ENCODE assay signal across 19 cellular contexts in the genomic region with DNA sequence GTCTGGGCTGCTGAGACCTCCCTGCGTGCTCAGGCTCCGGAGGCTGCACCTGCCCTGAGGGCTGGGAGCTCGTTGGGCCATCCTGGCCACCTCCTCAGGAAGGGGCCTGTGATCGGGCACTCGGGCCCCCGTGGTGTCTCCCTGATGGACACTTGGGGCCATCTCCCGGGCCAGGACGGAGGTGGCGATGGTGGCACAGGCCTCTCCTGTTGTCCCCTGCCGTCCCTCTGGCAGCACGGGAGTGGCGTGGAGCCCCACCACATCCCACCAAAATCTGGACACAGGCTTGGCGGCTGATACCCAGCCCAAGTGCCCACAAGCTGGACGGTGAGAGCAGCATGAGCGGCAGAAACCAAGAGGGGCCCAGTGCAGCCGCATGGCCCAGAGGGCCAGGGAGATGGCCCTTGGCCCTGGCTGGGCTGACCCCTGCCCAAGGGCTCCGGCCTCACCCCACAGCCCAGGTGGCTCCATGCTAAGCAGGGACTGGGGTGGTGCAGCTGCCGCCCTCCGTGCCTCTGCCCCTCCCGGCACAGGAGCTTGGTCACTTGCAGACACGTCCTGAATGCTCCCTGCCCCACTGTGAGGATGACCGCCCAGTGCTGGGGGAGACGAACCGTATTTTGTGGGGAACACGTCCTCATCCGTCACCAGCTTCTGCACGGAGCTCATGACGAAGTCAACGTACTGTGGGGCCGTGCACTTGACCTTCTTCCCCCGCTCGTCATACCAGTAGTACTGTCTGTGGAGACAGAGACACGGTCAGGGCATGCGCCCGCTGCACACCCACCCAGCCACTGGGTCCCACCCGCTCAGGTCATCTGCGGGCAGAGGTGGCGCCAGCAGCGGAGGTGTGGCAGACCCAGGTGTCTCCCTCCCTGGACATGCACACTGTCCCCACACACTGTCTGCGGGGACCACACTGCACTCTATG. TPM values are rescaled to one million over a fixed set of nuclear protein-coding genes. Genes with fewer than 3 reads are reported as not detected.
DNase-seq lines count a peak whose midpoint lies in the region; ATAC-seq and TF ChIP-seq lines count a peak whose summit lies in the region.
"Had no signal": no experiment of that assay in that cellular context is flagged by ENCODE, and none has a peak within 500 bp of the region (broad histone marks: within the 10 kb centered on the region; RNA-seq: fewer than 3 reads in every experiment).

No MANE protein-coding gene starts in this region.

- H3K4me1 Mint-ChIP-seq in glutamatergic neuron (ENCODE audit: low read depth, unreplicated experiment): peaks cover 8% of the 10 kb centered on the region
- H3K4me1 Mint-ChIP-seq: CD4-positive, CD25-positive, alpha-beta regulatory T cell had no signal

- no peak overlapping the region for H2BK12ac ChIP-seq in neuronal stem cell (ENCODE audit: low read length)

- DNase-seq in glutamatergic neuron: peak; percentile 12
- peak; percentile 10 to 54 (median 43) for DNase-seq in right cardiac atrium
- DNase-seq in neuronal stem cell (ENCODE audit: low spot score): no peak
- DNase-seq in aorta: peak; percentile 47 to 65
- DNase-seq in activated naive CD4-positive, alpha-beta T cell treated with anti-CD3 and anti-CD28 coated beads, Interleukin-2, amount 50 U/mL, for 72 hours (ENCODE audit: low spot score in 2 of 2): no peak
- no peak for DNase-seq in colonic mucosa
- no peak for DNase-seq in vagina (ENCODE audit: extremely low spot score in 2 of 2)
- DNase-seq: BE2C; CD4-positive, CD25-positive, alpha-beta regulatory T cell; EL; GF-D8; Kasumi-1; NCI-H1694; NCI-H2081; NCI-H2171 treated with DMSO at 0.1 percent for 48 hours; NCI-H526; OCI-M1; SHP77 had no signal

- peak overlapping the region; percentile 38 for H3K14ac ChIP-seq in neuronal stem cell (ENCODE audit: low read length)

- H3K27ac ChIP-seq in right cardiac atrium (ENCODE audit: low read length) (no peak overlapping the region), neuronal stem cell (replicated peaks; ENCODE audit: low read length) (no peak overlapping the region), aorta (ENCODE audit: low read depth in 1 of 2, low read length in 2 of 2) (no peak overlapping the region), colonic mucosa (no peak overlapping the region), vagina (no peak overlapping the region)
- H3K27ac ChIP-seq: SK-N-MC had no signal

- H4K8ac ChIP-seq in neuronal stem cell (ENCODE audit: low read depth, low read length): no peak overlapping the region

- peak overlapping the region; percentile 48 for H2BK5ac ChIP-seq in neuronal stem cell (ENCODE audit: low read length)

- 94% methylated on average over 40 of the region's 40 CpGs for WGBS in right cardiac atrium
- no CpG with 5 or more reads among the region's 40 CpGs for WGBS in neuronal stem cell (ENCODE audit: extremely low coverage in 2 of 2, insufficient read length in 2 of 2, insufficient replicate concordance in 1 of 2), 2 donors
- 90% methylated on average over 40 of the region's 40 CpGs for WGBS in aorta, 2 donors

- peaks cover 15% of the 10 kb centered on the region for H3K9me3 Mint-ChIP-seq in glutamatergic neuron (ENCODE audit: unreplicated experiment)
- H3K9me3 Mint-ChIP-seq in activated naive CD4-positive, alpha-beta T cell treated with anti-CD3 and anti-CD28 coated beads, Interleukin-2, amount 50 U/mL, for 72 hours: no peaks in the 10 kb centered on the region

- H3K18ac ChIP-seq in neuronal stem cell (ENCODE audit: low read length): no peak overlapping the region

- no peak overlapping the region for H4K91ac ChIP-seq in neuronal stem cell (ENCODE audit: low read depth, low read length, poor library complexity)

- no peak overlapping the region for H2BK120ac ChIP-seq in neuronal stem cell (ENCODE audit: low read depth, low read length)

- H3K27me3 Mint-ChIP-seq in glutamatergic neuron (ENCODE audit: unreplicated experiment): peaks cover 13% of the 10 kb centered on the region
- H3K27me3 Mint-ChIP-seq: CD4-positive, CD25-positive, alpha-beta regulatory T cell had no signal

- H3K27me3 ChIP-seq in right cardiac atrium (ENCODE audit: control insufficient read depth, insufficient read depth): no peaks in the 10 kb centered on the region
- no peaks in the 10 kb centered on the region for H3K27me3 ChIP-seq in neuronal stem cell (ENCODE audit: control insufficient read depth in 3 of 3, insufficient read depth in 3 of 3, low read depth in 1 of 3, low read length in 3 of 3)
- no peaks in the 10 kb centered on the region for H3K27me3 ChIP-seq in aorta (ENCODE audit: control insufficient read depth in 1 of 2, insufficient read depth in 2 of 2, low read length in 1 of 2)
- H3K27me3 ChIP-seq in colonic mucosa: no peaks in the 10 kb centered on the region
- H3K27me3 ChIP-seq in vagina: no peaks in the 10 kb centered on the region
- H3K27me3 ChIP-seq: BE2C had no signal

- H2AK5ac ChIP-seq in neuronal stem cell (ENCODE audit: low read depth, low read length): no peak overlapping the region

- H2BK15ac ChIP-seq in neuronal stem cell (ENCODE audit: low read length): no peak overlapping the region

- peaks cover 2% of the 10 kb centered on the region for H3K79me1 ChIP-seq in neuronal stem cell (ENCODE audit: low read depth, low read length)

- H3K9me3 ChIP-seq in right cardiac atrium (ENCODE audit: control insufficient read depth, low read length) (no peaks in the 10 kb centered on the region), neuronal stem cell (replicated peaks in 1 of 2; ENCODE audit: control insufficient read depth in 2 of 2, insufficient read depth in 1 of 2, low read depth in 1 of 2, low read length in 2 of 2) (no peaks in the 10 kb centered on the region), aorta (ENCODE audit: control insufficient read depth, low read length) (no peaks in the 10 kb centered on the region), colonic mucosa (no peaks in the 10 kb centered on the region), vagina (no peaks in the 10 kb centered on the region)
- H3K9me3 ChIP-seq: BE2C had no signal

- H3K4me1 ChIP-seq in right cardiac atrium (ENCODE audit: control insufficient read depth, insufficient read depth, low read length) (no peaks in the 10 kb centered on the region), neuronal stem cell (ENCODE audit: control insufficient read depth in 2 of 2, insufficient read depth in 1 of 2, low read depth in 1 of 2, low read length in 2 of 2) (peaks cover 0 to 11% of the 10 kb centered on the region in 2 donors), aorta (ENCODE audit: control insufficient read depth in 1 of 2, insufficient read depth in 2 of 2, low read length in 2 of 2) (no peaks in the 10 kb centered on the region), colonic mucosa (no peaks in the 10 kb centered on the region), vagina (no peaks in the 10 kb centered on the region)
- H3K4me1 ChIP-seq: BE2C had no signal

- H2AFZ ChIP-seq in neuronal stem cell (ENCODE audit: low read length): no peak overlapping the region

- peak overlapping the region; percentile 55 for H3K23ac ChIP-seq in neuronal stem cell (ENCODE audit: low read depth, low read length, poor library complexity)

- H3K4me3 Mint-ChIP-seq in glutamatergic neuron (ENCODE audit: unreplicated experiment): no peak overlapping the region
- H3K4me3 Mint-ChIP-seq: CD4-positive, CD25-positive, alpha-beta regulatory T cell had no signal

- H3K4me3 ChIP-seq in right cardiac atrium (ENCODE audit: low read length) (no peak overlapping the region), neuronal stem cell (ENCODE audit: low read length in 2 of 2) (no peak overlapping the region), aorta (ENCODE audit: low read length in 2 of 2) (no peak overlapping the region), colonic mucosa (no peak overlapping the region), vagina (no peak overlapping the region)
- H3K4me3 ChIP-seq: SK-N-MC had no signal

- H3K36me3 ChIP-seq in neuronal stem cell (replicated peaks in 1 of 2; ENCODE audit: control insufficient read depth in 2 of 2, insufficient read depth in 2 of 2, low read length in 2 of 2) (peaks cover 2 to 8% of the 10 kb centered on the region in 2 donors), aorta (ENCODE audit: control insufficient read depth in 1 of 2, insufficient read depth in 2 of 2, low read length in 1 of 2) (peaks cover 6 to 13% of the 10 kb centered on the region in 2 donors), colonic mucosa (peaks cover 9% of the 10 kb centered on the region), vagina (peaks cover 0 to 60% of the 10 kb centered on the region in 2 donors)
- H3K36me3 ChIP-seq: BE2C had no signal

- peak overlapping the region; percentile 21 for H3K9ac ChIP-seq in neuronal stem cell (ENCODE audit: low read depth, low read length, poor library complexity)
- H3K9ac ChIP-seq in colonic mucosa (ENCODE audit: low read depth in 2 of 2, low read length in 2 of 2): no peak overlapping the region

- TF ChIP-seq POLR2A in vagina (IDR thresholded peaks at IDR 0.05): no peak

- no peak for ATAC-seq in right cardiac atrium
- ATAC-seq in aorta (ENCODE audit: low FRiP score): no peak
- ATAC-seq in activated naive CD4-positive, alpha-beta T cell treated with anti-CD3 and anti-CD28 coated beads, Interleukin-2, amount 50 U/mL, for 72 hours: no peak

- no peak overlapping the region for H3K4ac ChIP-seq in neuronal stem cell (ENCODE audit: low read length)

- no peak overlapping the region for H3K4me2 ChIP-seq in neuronal stem cell (ENCODE audit: insufficient read depth, low read length, poor library complexity, severe bottlenecking)

- intact Hi-C loops in right cardiac atrium (cut with DNase I) (no loop called here), aorta (cut with DNase I) (no loop called here), colonic mucosa (cut with DNase I) (no loop called here), vagina (cut with DNase I) (no loop called here)

- TF ChIP-seq CTCF in glutamatergic neuron (IDR thresholded peaks at IDR 0.05; ENCODE audit: partially characterized antibody, unreplicated experiment) (no peak), colonic mucosa (IDR thresholded peaks at IDR 0.05) (no peak), vagina (IDR thresholded peaks at IDR 0.05) (no peak)

- peaks cover 7% of the 10 kb centered on the region for H3K36me3 Mint-ChIP-seq in glutamatergic neuron (ENCODE audit: unreplicated experiment)
- no peaks in the 10 kb centered on the region for H3K36me3 Mint-ChIP-seq in activated naive CD4-positive, alpha-beta T cell treated with anti-CD3 and anti-CD28 coated beads, Interleukin-2, amount 50 U/mL, for 72 hours

- no peak overlapping the region for H3K27ac Mint-ChIP-seq in glutamatergic neuron (ENCODE audit: unreplicated experiment)
- H3K27ac Mint-ChIP-seq in activated naive CD4-positive, alpha-beta T cell treated with anti-CD3 and anti-CD28 coated beads, Interleukin-2, amount 50 U/mL, for 72 hours: no peak overlapping the region
- H3K27ac Mint-ChIP-seq: CD4-positive, CD25-positive, alpha-beta regulatory T cell had no signal

RNA-seq across cellular contexts. Expression of a gene that starts 15.6 kb away (rescaled TPM):
- total RNA-seq in glutamatergic neuron (ENCODE audit: unreplicated experiment) (29.0 TPM), right cardiac atrium (10 to 100 TPM; 35.0 to 45.0 (median 42.0) TPM), aorta (10 to 100 TPM; 51.3 to 65.8 TPM), colonic mucosa (10 to 100 TPM; 41.6 to 49.2 TPM), vagina (34.1 TPM)
- polyA plus RNA-seq in right cardiac atrium (40.0 TPM), aorta (100 to 1,000 TPM in 1 of 2 donors, 10 to 100 TPM in 1; 32.4 to 104 TPM)
- 11.1 TPM for polyA plus RNA-seq in neuronal stem cell (2013, experiment 1 of 2)
- 11.5 TPM for polyA plus RNA-seq in neuronal stem cell (2013, experiment 2 of 2)
- total RNA-seq in activated naive CD4-positive, alpha-beta T cell treated with anti-CD3 and anti-CD28 coated beads, Interleukin-2, amount 50 U/mL, for 72 hours: 10 to 100 TPM; 17.7 to 23.2 TPM

Comparison
In these comparisons a context has a peak if more than half of its experiments do, and no peak if none do; other contexts are left out.
1. DNase-seq: peak in glutamatergic neuron (single experiment), right cardiac atrium (3 of 3) and aorta (2 of 2); none in neuronal stem cell (single experiment), activated naive CD4-positive, alpha-beta T cell treated with anti-CD3 and anti-CD28 coated beads, Interleukin-2, amount 50 U/mL, for 72 hours (0 of 2), colonic mucosa (single experiment) and vagina (0 of 2).